ENCODE assay signal across 1 cellular context in genomic region chr1:169586395-169587255, GRCh38.
TF ChIP-seq lines count a peak whose summit lies in the region.

Gene F5, minus strand, starts transcription at chr1:169586481. Its CDS starts 95 bp downstream, at chr1:169586386.

TF ChIP-seq in HepG2, 621 proteins besides CTCF, POLR2A, EP300 and RAD21 (continued from another document and continues in another):
- TF ChIP-seq HHEX (CRISPR knock-in tag; IDR thresholded peaks at IDR 0.05) (no peak), TFDP2 (CRISPR knock-in tag; IDR thresholded peaks at IDR 0.05) (no peak), RELA (CRISPR knock-in tag; IDR thresholded peaks at IDR 0.05) (0 out of 2 replicates have a peak, but pooled peaks have one; percentile 69), THAP11 (CRISPR knock-in tag; IDR thresholded peaks at IDR 0.05) (peak; percentile 55; the same call in 1 of the 2 replicates), ZNF569 (CRISPR knock-in tag; IDR thresholded peaks at IDR 0.05; ENCODE audit: borderline replicate concordance) (no peak), ZNF496 (CRISPR knock-in tag; IDR thresholded peaks at IDR 0.05; ENCODE audit: insufficient replicate concordance) (no peak), ZNF512 (CRISPR knock-in tag; IDR thresholded peaks at IDR 0.05) (no peak), ZNF414 (CRISPR knock-in tag; IDR thresholded peaks at IDR 0.05) (peak; percentile 70; the same call in 1 of the 2 replicates), HMG20A (CRISPR knock-in tag; IDR thresholded peaks at IDR 0.05; ENCODE audit: borderline replicate concordance) (peak; percentile 61; the same call in 1 of the 2 replicates), ZNF235 (CRISPR knock-in tag; IDR thresholded peaks at IDR 0.05; ENCODE audit: borderline replicate concordance) (no peak), MTA3 (CRISPR knock-in tag; IDR thresholded peaks at IDR 0.05) (no peak), EHMT2 (IDR thresholded peaks at IDR 0.05; ENCODE audit: borderline replicate concordance, low read depth, low read length) (no peak; the same call in 1 of the 2 replicates), ZNF331 (CRISPR knock-in tag; IDR thresholded peaks at IDR 0.05) (peak; percentile 89), ARID5B (CRISPR knock-in tag; IDR thresholded peaks at IDR 0.05) (peak; percentile 71), HMGA1 (CRISPR knock-in tag; conservative IDR thresholded peaks at IDR 0.05) (no peak), STAG1 (CRISPR knock-in tag; IDR thresholded peaks at IDR 0.05) (peak; percentile 55), AKAP8 (CRISPR knock-in tag; IDR thresholded peaks at IDR 0.05) (no peak), GLMP (CRISPR knock-in tag; IDR thresholded peaks at IDR 0.05; ENCODE audit: borderline replicate concordance) (no peak), ADNP (CRISPR knock-in tag; IDR thresholded peaks at IDR 0.05) (0 out of 2 replicates have a peak, but pooled peaks have one; percentile 28), NFATC3 (CRISPR knock-in tag; IDR thresholded peaks at IDR 0.05) (no peak), DR1 (CRISPR knock-in tag; IDR thresholded peaks at IDR 0.05) (peak; percentile 85), ZNF639 (CRISPR knock-in tag; conservative IDR thresholded peaks at IDR 0.05) (no peak; the same call in 1 of the 2 replicates), EEA1 (CRISPR knock-in tag; IDR thresholded peaks at IDR 0.05; ENCODE audit: borderline replicate concordance) (0 out of 2 replicates have a peak, but pooled peaks have one; percentile 25), THAP9 (CRISPR knock-in tag; IDR thresholded peaks at IDR 0.05; ENCODE audit: borderline replicate concordance) (peak; percentile 51; the same call in 1 of the 2 replicates), ZNF691 (CRISPR knock-in tag; IDR thresholded peaks at IDR 0.05; ENCODE audit: borderline replicate concordance, low read depth) (peak; percentile 93; the same call in 1 of the 2 replicates), ZBTB7A (CRISPR knock-in tag; IDR thresholded peaks at IDR 0.05) (no peak; the same call in 1 of the 2 replicates), ZNF501 (CRISPR knock-in tag; IDR thresholded peaks at IDR 0.05) (peak; percentile 84), MAFF (IDR thresholded peaks at IDR 0.05; ENCODE audit: low read depth, low read length) (no peak), POLR2AphosphoS5 (IDR thresholded peaks at IDR 0.05; ENCODE audit: low read depth, low read length) (peak; percentile 86), ZNF616 (CRISPR knock-in tag; IDR thresholded peaks at IDR 0.05; ENCODE audit: low read depth) (peak; percentile 62; the same call in 1 of the 2 replicates), ZBTB8A (CRISPR knock-in tag; IDR thresholded peaks at IDR 0.05; ENCODE audit: borderline replicate concordance, low read depth) (no peak), FOXP1 (IDR thresholded peaks at IDR 0.05) (no peak), FOXP1 (CRISPR knock-in tag; IDR thresholded peaks at IDR 0.05) (0 out of 2 replicates have a peak, but pooled peaks have one; percentile 5), KDM2A (CRISPR knock-in tag; IDR thresholded peaks at IDR 0.05; ENCODE audit: borderline replicate concordance, low read depth) (peak; percentile 80; the same call in 1 of the 2 replicates), AGO1 (IDR thresholded peaks at IDR 0.05; ENCODE audit: low read depth, low read length, poor library complexity, severe bottlenecking) (no peak), ZXDC (CRISPR knock-in tag; IDR thresholded peaks at IDR 0.05) (no peak), RBM22 (optimal IDR thresholded peaks at IDR 0.05; ENCODE audit: low read length) (peak; percentile 54), ZNF160 (CRISPR knock-in tag; IDR thresholded peaks at IDR 0.05) (peak; percentile 67; the same call in 1 of the 2 replicates), ZNF790 (CRISPR knock-in tag; IDR thresholded peaks at IDR 0.05; ENCODE audit: borderline replicate concordance) (0 out of 2 replicates have a peak, but pooled peaks have one; percentile 41), ZNF232 (CRISPR knock-in tag; IDR thresholded peaks at IDR 0.05; ENCODE audit: borderline replicate concordance) (peak; percentile 79; the same call in 1 of the 2 replicates), ZNF766 (CRISPR knock-in tag; IDR thresholded peaks at IDR 0.05; ENCODE audit: borderline replicate concordance) (peak; percentile 63; the same call in 1 of the 2 replicates), SMC3 (IDR thresholded peaks at IDR 0.05; ENCODE audit: low read length) (peak; percentile 57), ZKSCAN1 (IDR thresholded peaks at IDR 0.05; ENCODE audit: low read length) (no peak), EED (CRISPR knock-in tag; IDR thresholded peaks at IDR 0.05) (no peak), PRPF4 (IDR thresholded peaks at IDR 0.05; ENCODE audit: low read depth, low read length, poor library complexity, severe bottlenecking) (no peak)
